Comparison of ENCODE assay signal across 3 cellular contexts in genomic region chr3:78023257-78023656, GRCh38.
A peak's percentile ranks its signal among the peaks of the same experiment; 100 is the strongest.
TF ChIP-seq lines count a peak whose summit lies in the region.

No MANE protein-coding gene starts in this region.

TF ChIP-seq in A549, 52 proteins besides CTCF, POLR2A, EP300 and RAD21:
- TF ChIP-seq MAFK (IDR thresholded peaks at IDR 0.05; ENCODE audit: partially characterized antibody), result peak; percentile 65
- TF ChIP-seq ZFP36 (IDR thresholded peaks at IDR 0.05; ENCODE audit: borderline replicate concordance, partially characterized antibody), result no peak
- no peak for TF ChIP-seq EHMT2 (IDR thresholded peaks at IDR 0.05; ENCODE audit: low read depth)
- no peak for TF ChIP-seq REST (IDR thresholded peaks at IDR 0.05)
- TF ChIP-seq JUNB (IDR thresholded peaks at IDR 0.05), result no peak

TF ChIP-seq in IMR-90, 13 proteins besides CTCF, POLR2A, EP300 and RAD21:
- TF ChIP-seq MAFK (IDR thresholded peaks at IDR 0.05; ENCODE audit: low read depth, low read length) (peak; percentile 63), MAZ (IDR thresholded peaks at IDR 0.05; ENCODE audit: borderline replicate concordance, low read depth, low read length) (no peak), RCOR1 (IDR thresholded peaks at IDR 0.05; ENCODE audit: insufficient replicate concordance, low read length) (no peak)

TF ChIP-seq in K562, 482 proteins besides CTCF, POLR2A, EP300 and RAD21:
- TF ChIP-seq C11orf30 (IDR thresholded peaks at IDR 0.05; ENCODE audit: low read depth) (peak; percentile 26; the same call in 1 of the 2 replicates), ZNF316 (IDR thresholded peaks at IDR 0.05) (peak; percentile 67), TCF15 (CRISPR knock-in tag; IDR thresholded peaks at IDR 0.05) (no peak), MAFG (tag; conservative IDR thresholded peaks at IDR 0.05) (0 out of 2 replicates have a peak, but pooled peaks have one; percentile 18)
